ENCODE assay signal across 10 cellular contexts in the genomic region with DNA sequence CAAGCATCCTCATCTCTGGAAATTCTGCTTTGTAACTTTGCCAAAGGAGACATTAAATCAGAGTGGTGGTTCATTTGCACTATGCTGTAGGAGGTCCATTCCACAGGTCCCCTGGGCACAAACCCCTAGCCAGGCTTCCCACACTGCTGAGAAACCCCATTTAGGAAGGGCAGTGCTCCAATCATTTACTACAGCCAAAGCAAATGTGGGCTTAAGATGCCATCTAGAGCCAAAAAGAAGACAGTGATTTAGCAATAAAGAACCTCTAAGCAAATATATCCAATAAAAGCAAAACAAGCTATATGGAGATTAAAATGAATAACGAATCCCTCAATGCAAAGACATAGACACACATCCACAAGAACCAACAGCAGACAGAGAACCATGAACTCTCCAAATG.
DNase-seq lines count a peak whose midpoint lies in the region; ATAC-seq and TF ChIP-seq lines count a peak whose summit lies in the region.
"Had no signal": no experiment of that assay in that cellular context is flagged by ENCODE, and none has a peak within 500 bp of the region (broad histone marks: within the 10 kb centered on the region; RNA-seq: fewer than 3 reads in every experiment).

No MANE protein-coding gene starts in this region.

- POLR2A ChIA-PET in HEK293 (lab: Yijun Ruan, JAX) = interaction anchor here (0.7 kb wide), 1 partner anchor 346 kb away, joined by 4 read pairs; no protein-coding TSS in a partner anchor

- no peaks in the 10 kb centered on the region for H3K9me3 ChIP-seq in HEK293 (ENCODE audit: control insufficient read depth, insufficient read depth, low read depth, low read length)
- H3K9me3 ChIP-seq in esophagus squamous epithelium = peaks cover 0 to 9% (median 0%) of the 10 kb centered on the region in 3 donors

- H3K4me1 ChIP-seq in HEK293 (ENCODE audit: control insufficient read depth, insufficient read depth, low read length) (no peaks in the 10 kb centered on the region), esophagus squamous epithelium (no peaks in the 10 kb centered on the region)

- H3K4me3 ChIP-seq in HEK293 (ENCODE audit: low read depth, low read length) = no peak overlapping the region
- H3K4me3 ChIP-seq in esophagus squamous epithelium = no peak overlapping the region

- TF ChIP-seq CTCF in HEK293 (tag by site-specific recombination; IDR thresholded peaks at IDR 0.05) = no peak
- TF ChIP-seq CTCF in esophagus squamous epithelium (IDR thresholded peaks at IDR 0.05) = peak in 3 of 6 experiments; percentile 10 to 53 (median 34)

- WGBS in esophagus squamous epithelium, 2 donors = 10 to 25% methylated on average over 1 of the region's 1 CpG

- intact Hi-C loops in esophagus squamous epithelium (cut with DNase I) = no loop called here

- CTCF ChIA-PET in HEK293 (lab: Yijun Ruan, JAX) = interaction anchor here (0.6 to 3.2 kb wide), 33 partner anchors 9 to 778 kb away, joined by 3 to 25 read pairs (median 4); a partner anchor contains a TSS

- no peak for ATAC-seq in GM18498 (IDR thresholded peaks at IDR 0.05; ENCODE audit: unreplicated experiment)

- H3K27ac ChIP-seq in HEK293 (ENCODE audit: extremely low read depth, low read depth, low read length) (no peak overlapping the region), esophagus squamous epithelium (no peak overlapping the region)

- TF ChIP-seq POLR2A in esophagus squamous epithelium (IDR thresholded peaks at IDR 0.05) = no peak

- H3K36me3 ChIP-seq in HEK293 (ENCODE audit: control insufficient read depth in 2 of 2, insufficient read depth in 1 of 2, low read length in 2 of 2) = no peaks in the 10 kb centered on the region
- no peaks in the 10 kb centered on the region for H3K36me3 ChIP-seq in esophagus squamous epithelium

- DNase-seq in COR-L47 (lab: John Stamatoyannopoulos, UW) = peak; percentile 35
- DNase-seq in SW480 (ENCODE audit: low spot score) = peak; percentile 57
- DNase-seq in iris pigment epithelial cell (ENCODE audit: low read depth) = peak; percentile 51
- no peak for DNase-seq in nucleus accumbens (lab: John Stamatoyannopoulos, UW)
- DNase-seq in medulla oblongata (ENCODE audit: extremely low spot score) = no peak
- DNase-seq in esophagus squamous epithelium (lab: John Stamatoyannopoulos, UW) = no peak
- DNase-seq: activated CD4-positive, alpha-beta T cell treated with anti-CD3 and anti-CD28 coated beads, Interleukin-2, amount 50 U/mL, for 4 hours; NCI-H2081 treated with DMSO at 0.1 percent for 48 hours had no signal

- peaks cover 0 to 4% (median 0%) of the 10 kb centered on the region in 4 donors for H3K27me3 ChIP-seq in esophagus squamous epithelium

TF ChIP-seq in HEK293, 187 proteins besides CTCF, POLR2A, EP300 and RAD21:
- no peak for TF ChIP-seq ZNF404 (tag by site-specific recombination; IDR thresholded peaks at IDR 0.05)
- TF ChIP-seq ZBTB8A (tag by site-specific recombination; IDR thresholded peaks at IDR 0.05) = no peak
- TF ChIP-seq ZNF654 (tag by site-specific recombination; IDR thresholded peaks at IDR 0.05; ENCODE audit: low read depth) = peak; percentile 31; the same call in 1 of the 2 replicates
TF ChIP-seq in HEK293: peak in this region for 1.

Comparison
In these comparisons a context has a peak if more than half of its experiments do, and no peak if none do; other contexts are left out.
1. DNase-seq: peak in COR-L47 (single experiment), SW480 (single experiment) and iris pigment epithelial cell (single experiment); none in nucleus accumbens (0 of 56), medulla oblongata (single experiment) and esophagus squamous epithelium (single experiment).